ENCODE assay signal across 11 cellular contexts in genomic region chr9:126151671-126152050, GRCh38.
DNase-seq lines count a peak whose midpoint lies in the region.
"Had no signal": no experiment of that assay in that cellular context is flagged by ENCODE, and none has a peak within 500 bp of the region (broad histone marks: within the 10 kb centered on the region; RNA-seq: fewer than 3 reads in every experiment).

No MANE protein-coding gene starts in this region.

- peak; percentile 30 for DNase-seq in activated effector memory CD4-positive, alpha-beta T cell treated with anti-CD3 and anti-CD28 coated beads, Interleukin-2, amount 50 U/mL, for 16 hours
- DNase-seq in activated effector memory CD4-positive, alpha-beta T cell treated with Interleukin-2 at 50 U/mL for 16 hours, result no peak
- DNase-seq in NCI-H774 (lab: John Stamatoyannopoulos, UW) (peak; percentile 42), left kidney (ENCODE audit: low read depth, low spot score) (peak; percentile 15), ureter (ENCODE audit: low spot score) (peak; percentile 29), GOT3 (lab: John Stamatoyannopoulos, UW) (no peak), kidney glomerular epithelial cell (lab: John Stamatoyannopoulos, UW) (no peak)
- DNase-seq in stimulated activated naive CD4-positive, alpha-beta T cell (lab: John Stamatoyannopoulos, UW), result no peak
- DNase-seq: brain microvascular endothelial cell, erythroblast, natural killer cell had no signal

Comparison
In these comparisons a context has a peak if more than half of its experiments do, and no peak if none do; other contexts are left out.
1. DNase-seq: peak in activated effector memory CD4-positive, alpha-beta T cell treated with anti-CD3 and anti-CD28 coated beads, Interleukin-2, amount 50 U/mL, for 16 hours (single experiment), NCI-H774 (single experiment), left kidney (single experiment) and ureter (single experiment); none in activated effector memory CD4-positive, alpha-beta T cell treated with Interleukin-2 at 50 U/mL for 16 hours (single experiment), stimulated activated naive CD4-positive, alpha-beta T cell (0 of 6), GOT3 (single experiment) and kidney glomerular epithelial cell (single experiment).